Comparison of ENCODE assay signal across 27 cellular contexts in genomic region chr7:129832701-129833227, GRCh38.
DNase-seq lines count a peak whose midpoint lies in the region; ATAC-seq, FAIRE-seq and TF ChIP-seq lines count a peak whose summit lies in the region.
"Had no signal": no experiment of that assay in that cellular context is flagged by ENCODE, and none has a peak within 500 bp of the region (broad histone marks: within the 10 kb centered on the region; RNA-seq: fewer than 3 reads in every experiment).

No MANE protein-coding gene starts in this region.

- H3K4me2 ChIP-seq in A549, result no peak overlapping the region

- H3K27ac ChIP-seq in A549 (peak overlapping the region; percentile 84 to 88), gastrocnemius medialis (peak overlapping the region; percentile 17 to 75 (median 67))
- H3K27ac ChIP-seq: Peyer's patch, vagina, WERI-Rb-1 had no signal

- ATAC-seq in A549 (no peak), gastrocnemius medialis (no peak)
- no peak for ATAC-seq in stimulated activated memory B cell treated with anti-CD40 and anti-IgM and Interleukin-4, amounts not matched to agents 10 μg/mL and 1 μg/mL and 100 μg/mL, for 72 hours
- ATAC-seq: activated T-cell treated with anti-CD3 and anti-CD28 coated beads, Interleukin-2, amount 50 U/mL, for 72 hours had no signal

- H3K4me3 ChIP-seq in A549, result no peak overlapping the region
- no peak overlapping the region for H3K4me3 ChIP-seq in gastrocnemius medialis
- H3K4me3 ChIP-seq in lower leg skin (ENCODE audit: low read depth, poor library complexity, severe bottlenecking), result no peak overlapping the region
- H3K4me3 ChIP-seq: Peyer's patch, psoas muscle, skin epidermis, vagina had no signal

- intact Hi-C loops in gastrocnemius medialis (cut with DNase I; ENCODE audit: low total_unique reads) (no loop called here), lower leg skin (cut with DNase I; ENCODE audit: low total_unique reads) (loop anchor here (10.0 kb wide), 1 partner anchor 182 kb away; no protein-coding TSS in a partner anchor)

- H3K36me3 ChIP-seq in gastrocnemius medialis, result peaks cover 0 to 38% of the 10 kb centered on the region in 2 donors
- H3K36me3 ChIP-seq: WERI-Rb-1 had no signal

- peaks cover 78% of the 10 kb centered on the region for H3K4me1 Mint-ChIP-seq in brain
- peaks cover 10% of the 10 kb centered on the region for H3K4me1 Mint-ChIP-seq in stimulated activated memory B cell treated with anti-CD40 and anti-IgM and Interleukin-4, amounts not matched to agents 10 μg/mL and 1 μg/mL and 100 μg/mL, for 72 hours

- H3K4me3 Mint-ChIP-seq in brain, result no peak overlapping the region
- no peak overlapping the region for H3K4me3 Mint-ChIP-seq in stimulated activated memory B cell treated with anti-CD40 and anti-IgM and Interleukin-4, amounts not matched to agents 10 μg/mL and 1 μg/mL and 100 μg/mL, for 72 hours
- H3K4me3 Mint-ChIP-seq: activated CD4-positive, alpha-beta T cell treated with anti-CD3 and anti-CD28 coated beads, Interleukin-2, amount 10 ng/mL, durations not matched to agents 24 days and 14 days; activated naive CD4-positive, alpha-beta T cell treated with anti-CD3 and anti-CD28 coated beads for 36 hours; activated T-cell treated with anti-CD3 and anti-CD28 coated beads, Interleukin-2, amount 50 U/mL, for 72 hours; CD4-positive, alpha-beta memory T cell; dendritic cell treated with granulocyte-macrophage colony-stimulating factor and Interleukin-4, amounts not matched to agents 40 ng/mL and 50 ng/mL, for 4 days; T-helper 2 cell treated with Interferon-gamma antibody and Interleukin-4, amounts not matched to agents 5 μg/mL and 100 μg/mL, for 36 hours had no signal

- 93% methylated on average over 3 of the region's 3 CpGs for WGBS in A549 (ENCODE audit: missing lambda C conversion rate)
- WGBS in lower leg skin, 2 donors, result 84 to 86% methylated on average over 3 of the region's 3 CpGs

- TF ChIP-seq CTCF in A549 (IDR thresholded peaks at IDR 0.05), result no peak
- no peak for TF ChIP-seq CTCF in brain (conservative IDR thresholded peaks at IDR 0.05)
- TF ChIP-seq CTCF in gastrocnemius medialis (IDR thresholded peaks at IDR 0.05 in 4 of 5, conservative IDR thresholded peaks at IDR 0.05 in 1 of 5), result no peak
- TF ChIP-seq CTCF in lower leg skin (IDR thresholded peaks at IDR 0.05), result no peak

- no peak for TF ChIP-seq POLR2A in A549 (IDR thresholded peaks at IDR 0.05; ENCODE audit: low read length)
- no peak for TF ChIP-seq POLR2A in gastrocnemius medialis (IDR thresholded peaks at IDR 0.05)
- TF ChIP-seq POLR2A in lower leg skin (IDR thresholded peaks at IDR 0.05), result no peak

- H3K36me3 Mint-ChIP-seq in brain, result peaks cover 41% of the 10 kb centered on the region
- H3K36me3 Mint-ChIP-seq in stimulated activated memory B cell treated with anti-CD40 and anti-IgM and Interleukin-4, amounts not matched to agents 10 μg/mL and 1 μg/mL and 100 μg/mL, for 72 hours, result peaks cover 28% of the 10 kb centered on the region

- DNase-seq in A549 (ENCODE audit: low read depth in 1 of 2, low spot score in 1 of 2), result no peak
- peak; percentile 35 for DNase-seq in HK-2 (ENCODE audit: unreplicated experiment)
- DNase-seq in gastrocnemius medialis, result no peak
- no peak for DNase-seq in lower leg skin (ENCODE audit: low spot score in 2 of 2)
- no peak for DNase-seq in OCI-M2 (lab: John Stamatoyannopoulos, UW; ENCODE audit: unreplicated experiment)
- DNase-seq: activated CD4-positive, alpha-beta T cell treated with anti-CD3 and anti-CD28 coated beads, Interleukin-2, amount 10 ng/mL, durations not matched to agents 24 days and 14 days; activated naive CD4-positive, alpha-beta T cell treated with anti-CD3 and anti-CD28 coated beads for 36 hours; activated T-cell treated with anti-CD3 and anti-CD28 coated beads, Interleukin-2, amount 50 U/mL, for 72 hours; amygdala; CD4-positive, alpha-beta memory T cell; DMS 273 treated with DMSO at 0.1 percent for 48 hours; MV-4-11; NCI-H1694; NCI-H2171; NCI-H524; NK-92 treated with Interleukin-12 subunit alpha and Interleukin-12 subunit beta, amount 100 ng/mL, for 24 hours; Peyer's patch; psoas muscle; stimulated activated CD4-positive, alpha-beta T cell treated with anti-CD3 and anti-CD28 coated beads, Interleukin-1b, Interleukin-23, amount 100 ng/mL, for 48 hours; WERI-Rb-1 had no signal

- TF ChIP-seq RAD21 in A549 (conservative IDR thresholded peaks at IDR 0.05 in 1 of 2, IDR thresholded peaks at IDR 0.05 in 1 of 2), result no peak

- FAIRE-seq in A549 (lab: Jason Lieb, UNC), result no peak
- FAIRE-seq: keratinocyte had no signal

- CTCF ChIA-PET in A549 (lab: Yijun Ruan, JAX), result interaction anchor here (9.9 kb wide), 1 partner anchor 176 kb away, joined by 212 read pairs; no protein-coding TSS in a partner anchor

- POLR2A ChIA-PET in A549 (lab: Yijun Ruan, JAX), result no interaction called here

- no peak for TF ChIP-seq EP300 in A549 (IDR thresholded peaks at IDR 0.05)

- H3K27ac Mint-ChIP-seq in brain, result peak overlapping the region; percentile 5 to 95 (median 52)
- H3K27ac Mint-ChIP-seq in stimulated activated memory B cell treated with anti-CD40 and anti-IgM and Interleukin-4, amounts not matched to agents 10 μg/mL and 1 μg/mL and 100 μg/mL, for 72 hours, result no peak overlapping the region
- H3K27ac Mint-ChIP-seq: activated CD4-positive, alpha-beta T cell treated with anti-CD3 and anti-CD28 coated beads, Interleukin-2, amount 10 ng/mL, durations not matched to agents 24 days and 14 days; activated naive CD4-positive, alpha-beta T cell treated with anti-CD3 and anti-CD28 coated beads for 36 hours; activated T-cell treated with anti-CD3 and anti-CD28 coated beads, Interleukin-2, amount 50 U/mL, for 72 hours; dendritic cell treated with granulocyte-macrophage colony-stimulating factor and Interleukin-4, amounts not matched to agents 40 ng/mL and 50 ng/mL, for 4 days; T-helper 2 cell treated with Interferon-gamma antibody and Interleukin-4, amounts not matched to agents 5 μg/mL and 100 μg/mL, for 36 hours had no signal

- H3K9me3 Mint-ChIP-seq in brain, result no peaks in the 10 kb centered on the region
- H3K9me3 Mint-ChIP-seq in stimulated activated memory B cell treated with anti-CD40 and anti-IgM and Interleukin-4, amounts not matched to agents 10 μg/mL and 1 μg/mL and 100 μg/mL, for 72 hours, result no peaks in the 10 kb centered on the region
- H3K9me3 Mint-ChIP-seq: activated CD4-positive, alpha-beta T cell treated with anti-CD3 and anti-CD28 coated beads, Interleukin-2, amount 10 ng/mL, durations not matched to agents 24 days and 14 days; activated naive CD4-positive, alpha-beta T cell treated with anti-CD3 and anti-CD28 coated beads for 36 hours; activated T-cell treated with anti-CD3 and anti-CD28 coated beads, Interleukin-2, amount 50 U/mL, for 72 hours; dendritic cell treated with granulocyte-macrophage colony-stimulating factor and Interleukin-4, amounts not matched to agents 40 ng/mL and 50 ng/mL, for 4 days; T-helper 2 cell treated with Interferon-gamma antibody and Interleukin-4, amounts not matched to agents 5 μg/mL and 100 μg/mL, for 36 hours had no signal

- H3K9me3 ChIP-seq in A549 (no peaks in the 10 kb centered on the region), gastrocnemius medialis (no peaks in the 10 kb centered on the region)
- H3K9me3 ChIP-seq: Peyer's patch, psoas muscle, vagina had no signal

- in situ Hi-C loops in gastrocnemius medialis (cut with MboI; ENCODE audit: low sequenced_read_pairs in 4 of 4), result loop anchor here in 3 of 4 donors (5.0 to 25.0 kb wide), 3 partner anchors 105 to 180 kb away; no protein-coding TSS in a partner anchor

- peaks cover 39% of the 10 kb centered on the region for H3K4me1 ChIP-seq in A549
- peaks cover 22 to 26% of the 10 kb centered on the region in 2 donors for H3K4me1 ChIP-seq in gastrocnemius medialis

- H3K27me3 ChIP-seq in gastrocnemius medialis, result no peaks in the 10 kb centered on the region
- H3K27me3 ChIP-seq: Peyer's patch, vagina had no signal

- H3K27me3 Mint-ChIP-seq in brain, result no peaks in the 10 kb centered on the region
- H3K27me3 Mint-ChIP-seq in stimulated activated memory B cell treated with anti-CD40 and anti-IgM and Interleukin-4, amounts not matched to agents 10 μg/mL and 1 μg/mL and 100 μg/mL, for 72 hours, result no peaks in the 10 kb centered on the region
- H3K27me3 Mint-ChIP-seq: activated CD4-positive, alpha-beta T cell treated with anti-CD3 and anti-CD28 coated beads, Interleukin-2, amount 10 ng/mL, durations not matched to agents 24 days and 14 days; CD4-positive, alpha-beta memory T cell had no signal

TF ChIP-seq in A549, 52 proteins besides CTCF, POLR2A, EP300 and RAD21:
- TF ChIP-seq USF2 (IDR thresholded peaks at IDR 0.05) (no peak), EHF (CRISPR knock-in tag; IDR thresholded peaks at IDR 0.05) (no peak), MAFK (IDR thresholded peaks at IDR 0.05; ENCODE audit: partially characterized antibody) (peak; percentile 76)
